In genomic region chr9:28135571-28135970, GRCh38 we compare ENCODE assay signal across 26 cellular contexts.
A peak's percentile ranks its signal among the peaks of the same experiment; 100 is the strongest.
DNase-seq lines count a peak whose midpoint lies in the region; ATAC-seq, FAIRE-seq and TF ChIP-seq lines count a peak whose summit lies in the region.
"Had no signal": no experiment of that assay in that cellular context is flagged by ENCODE, and none has a peak within 500 bp of the region (broad histone marks: within the 10 kb centered on the region; RNA-seq: fewer than 3 reads in every experiment).

No MANE protein-coding gene starts in this region.

- H3K4me3 Mint-ChIP-seq in chondrocyte (ENCODE audit: unreplicated experiment): no peak overlapping the region
- H3K4me3 Mint-ChIP-seq: activated CD4-positive, alpha-beta T cell treated with anti-CD3 and anti-CD28 coated beads for 36 hours; activated naive CD8-positive, alpha-beta T cell treated with anti-CD3 and anti-CD28 coated beads, Interleukin-2, amount 50 U/mL, for 24 hours; CD8-positive, alpha-beta memory T cell; T-helper 1 cell treated with Interleukin-12 subunit alpha and Interleukin-12 subunit beta and Interleukin-4 antibody, amounts not matched to agents 30 μg/mL and 1 μg/mL, for 36 hours had no signal

- no peaks in the 10 kb centered on the region for H3K36me3 Mint-ChIP-seq in chondrocyte (ENCODE audit: low read depth)
- H3K36me3 Mint-ChIP-seq: CD8-positive, alpha-beta memory T cell had no signal

- no peaks in the 10 kb centered on the region for H3K4me1 Mint-ChIP-seq in chondrocyte (ENCODE audit: low read depth)
- H3K4me1 Mint-ChIP-seq: activated CD4-positive, alpha-beta T cell treated with anti-CD3 and anti-CD28 coated beads for 36 hours; activated naive CD8-positive, alpha-beta T cell treated with anti-CD3 and anti-CD28 coated beads, Interleukin-2, amount 50 U/mL, for 24 hours; CD8-positive, alpha-beta memory T cell had no signal

- no peaks in the 10 kb centered on the region for H3K79me2 ChIP-seq in mesendoderm (ENCODE audit: control insufficient read depth, insufficient read depth, low read length)

- H3K79me1 ChIP-seq in mesendoderm (ENCODE audit: low read length): no peaks in the 10 kb centered on the region

- no peaks in the 10 kb centered on the region for H3K27me3 ChIP-seq in bronchial epithelial cell (ENCODE audit: control insufficient read depth, insufficient read depth, low read length)
- no peaks in the 10 kb centered on the region for H3K27me3 ChIP-seq in mesendoderm (ENCODE audit: insufficient read depth, low read length, poor library complexity)
- H3K27me3 ChIP-seq: body of pancreas had no signal

- H3K36me3 ChIP-seq in bronchial epithelial cell (ENCODE audit: control insufficient read depth, insufficient read depth, low read length) (no peaks in the 10 kb centered on the region), mesendoderm (ENCODE audit: control insufficient read depth, insufficient read depth, low read length) (no peaks in the 10 kb centered on the region), mucosa of descending colon (ENCODE audit: low read depth) (no peaks in the 10 kb centered on the region)

- H3K4me1 ChIP-seq in mesendoderm (ENCODE audit: control insufficient read depth, low read depth, low read length) (no peaks in the 10 kb centered on the region), mucosa of descending colon (ENCODE audit: low read depth) (no peaks in the 10 kb centered on the region)
- H3K4me1 ChIP-seq: body of pancreas had no signal

- TF ChIP-seq CTCF in bronchial epithelial cell (IDR thresholded peaks at IDR 0.05; ENCODE audit: insufficient read depth, low read length, severe bottlenecking) (no peak), mucosa of descending colon (IDR thresholded peaks at IDR 0.05) (no peak), chondrocyte (IDR thresholded peaks at IDR 0.05) (no peak)

- H3K56ac ChIP-seq in mesendoderm (ENCODE audit: low read length): no peak overlapping the region

- DNase-seq in NCI-H1436 (lab: John Stamatoyannopoulos, UW) (peak; percentile 10), NCI-H1436 treated with DMSO at 0.1 percent for 48 hours (lab: John Stamatoyannopoulos, UW) (no peak), NCI-H146 treated with DMSO at 0.1 percent for 48 hours (lab: John Stamatoyannopoulos, UW; ENCODE audit: unreplicated experiment) (peak; percentile 79), bronchial epithelial cell (ENCODE audit: low read depth) (peak; percentile 31), mesendoderm (peak; percentile 62), mucosa of descending colon (no peak), caudate nucleus (lab: John Stamatoyannopoulos, UW) (no peak), chondrocyte (ENCODE audit: low spot score) (no peak)
- DNase-seq: activated CD4-positive, alpha-beta T cell treated with anti-CD3 and anti-CD28 coated beads for 36 hours; activated gamma-delta T cell; activated naive CD8-positive, alpha-beta T cell treated with anti-CD3 and anti-CD28 coated beads, Interleukin-2, amount 50 U/mL, for 24 hours; activated T-cell treated with anti-CD3 and anti-CD28 coated beads, Interleukin-2, amount 50 U/mL, for 1 hour; AML-193; body of pancreas; CD8-positive, alpha-beta memory T cell; DMS79; effector memory CD4-positive, alpha-beta T cell; GF-D8; GM23248; NCI-H2029 treated with DMSO at 0.1 percent for 48 hours; NCI-H446 treated with DMSO at 0.1 percent for 48 hours; occipital lobe; stimulated activated CD4-positive, alpha-beta T cell treated with anti-CD3 and anti-CD28 coated beads, Interleukin-1b, Interleukin-23, amount 100 ng/mL, for 48 hours; substantia nigra had no signal

- H4K5ac ChIP-seq in mesendoderm (ENCODE audit: low read length): no peak overlapping the region

- intact Hi-C loops in mucosa of descending colon (cut with DNase I, micrococcal nuclease): no loop called here

- no peak overlapping the region for H2BK120ac ChIP-seq in mesendoderm (ENCODE audit: low read depth, low read length)

- H3K9me3 ChIP-seq in mucosa of descending colon: no peaks in the 10 kb centered on the region
- H3K9me3 ChIP-seq: body of pancreas had no signal

- no peak for ATAC-seq in mucosa of descending colon
- ATAC-seq: activated CD4-positive, alpha-beta T cell treated with anti-CD3 and anti-CD28 coated beads for 36 hours; activated naive CD8-positive, alpha-beta T cell treated with anti-CD3 and anti-CD28 coated beads, Interleukin-2, amount 50 U/mL, for 24 hours; body of pancreas; K562 had no signal

- no peak overlapping the region for H3K4ac ChIP-seq in mesendoderm (ENCODE audit: low read depth, low read length)

- no peak overlapping the region for H2BK5ac ChIP-seq in mesendoderm (ENCODE audit: low read length)

- no peak overlapping the region for H3K27ac ChIP-seq in mesendoderm (ENCODE audit: low read depth, low read length)
- no peak overlapping the region for H3K27ac ChIP-seq in caudate nucleus (ENCODE audit: low read depth, low read length)
- H3K27ac ChIP-seq: body of pancreas, GM23248 had no signal

- H3K18ac ChIP-seq in mesendoderm (ENCODE audit: low read length): no peak overlapping the region

- no peak overlapping the region for H3K9ac ChIP-seq in mesendoderm (ENCODE audit: low read length)
- H3K9ac ChIP-seq: GM23248 had no signal

- WGBS in mesendoderm (ENCODE audit: extremely low coverage, insufficient coverage, low lambda C conversion rate): no CpG with 5 or more reads among the region's 2 CpGs

- no peak overlapping the region for H4K8ac ChIP-seq in mesendoderm (ENCODE audit: low read depth, low read length)

- no peaks in the 10 kb centered on the region for H3K9me3 Mint-ChIP-seq in chondrocyte (ENCODE audit: low read depth)
- H3K9me3 Mint-ChIP-seq: activated naive CD8-positive, alpha-beta T cell treated with anti-CD3 and anti-CD28 coated beads, Interleukin-2, amount 50 U/mL, for 24 hours; T-helper 1 cell treated with Interleukin-12 subunit alpha and Interleukin-12 subunit beta and Interleukin-4 antibody, amounts not matched to agents 30 μg/mL and 1 μg/mL, for 36 hours had no signal

- H3K4me3 ChIP-seq in bronchial epithelial cell (ENCODE audit: low read depth, low read length): no peak overlapping the region
- H3K4me3 ChIP-seq in mesendoderm (ENCODE audit: low read length): no peak overlapping the region
- no peak overlapping the region for H3K4me3 ChIP-seq in mucosa of descending colon
- H3K4me3 ChIP-seq: body of pancreas, GM23248, K562 had no signal

- no peak overlapping the region for H3K27ac Mint-ChIP-seq in chondrocyte (ENCODE audit: unreplicated experiment)
- H3K27ac Mint-ChIP-seq: activated CD4-positive, alpha-beta T cell treated with anti-CD3 and anti-CD28 coated beads for 36 hours; activated naive CD8-positive, alpha-beta T cell treated with anti-CD3 and anti-CD28 coated beads, Interleukin-2, amount 50 U/mL, for 24 hours; CD8-positive, alpha-beta memory T cell; T-helper 1 cell treated with Interleukin-12 subunit alpha and Interleukin-12 subunit beta and Interleukin-4 antibody, amounts not matched to agents 30 μg/mL and 1 μg/mL, for 36 hours had no signal

- H2BK15ac ChIP-seq in mesendoderm (replicated peaks; ENCODE audit: low read depth): no peak overlapping the region

- H3K27me3 Mint-ChIP-seq in chondrocyte (ENCODE audit: low read depth): peaks cover 6% of the 10 kb centered on the region
- H3K27me3 Mint-ChIP-seq: activated CD4-positive, alpha-beta T cell treated with anti-CD3 and anti-CD28 coated beads for 36 hours; activated naive CD8-positive, alpha-beta T cell treated with anti-CD3 and anti-CD28 coated beads, Interleukin-2, amount 50 U/mL, for 24 hours; CD8-positive, alpha-beta memory T cell had no signal

- no peak overlapping the region for H2AK5ac ChIP-seq in mesendoderm (ENCODE audit: low read length)

- no peak for FAIRE-seq in bronchial epithelial cell (lab: Jason Lieb, UNC)
- FAIRE-seq: K562 had no signal

- H3K4me2 ChIP-seq in mesendoderm (ENCODE audit: low read length): no peak overlapping the region

- no peak overlapping the region for H3K23ac ChIP-seq in mesendoderm (ENCODE audit: low read length)

Comparison
In these comparisons a context has a peak if more than half of its experiments do, and no peak if none do; other contexts are left out.
1. DNase-seq: peak in NCI-H1436 (single experiment), NCI-H146 treated with DMSO at 0.1 percent for 48 hours (single experiment), bronchial epithelial cell (single experiment) and mesendoderm (single experiment); none in NCI-H1436 treated with DMSO at 0.1 percent for 48 hours (single experiment), mucosa of descending colon (0 of 3), caudate nucleus (0 of 61) and chondrocyte (single experiment).